ENCODE assay signal across 12 cellular contexts in genomic region chr1:11923827-11924113, GRCh38. TPM values are rescaled to one million over a fixed set of nuclear protein-coding genes. Genes with fewer than 3 reads are reported as not detected.
A peak's percentile ranks its signal among the peaks of the same experiment; 100 is the strongest.
DNase-seq lines count a peak whose midpoint lies in the region; TF ChIP-seq lines count a peak whose summit lies in the region.
"Had no signal": no experiment of that assay in that cellular context is flagged by ENCODE, and none has a peak within 500 bp of the region (broad histone marks: within the 10 kb centered on the region; RNA-seq: fewer than 3 reads in every experiment).

No MANE protein-coding gene starts in this region.

- H3K4me1 ChIP-seq in CD8-positive, alpha-beta memory T cell (ENCODE audit: insufficient read depth, low read length), result peaks cover 18% of the 10 kb centered on the region
- H3K4me1 ChIP-seq in KMS-11 (ENCODE audit: low read depth, poor library complexity, severe bottlenecking) (peaks cover 23% of the 10 kb centered on the region), osteoblast (ENCODE audit: insufficient read depth, low read length) (peaks cover 25% of the 10 kb centered on the region)

- H3K4me2 ChIP-seq in KMS-11 (peak overlapping the region; percentile 99), osteoblast (ENCODE audit: insufficient read depth, low read length) (peak overlapping the region; percentile 92)

- H3K36me3 Mint-ChIP-seq in CD8-positive, alpha-beta memory T cell, result peaks cover 0 to 55% (median 4%) of the 10 kb centered on the region in 3 donors

- no peak overlapping the region for H3K27ac ChIP-seq in CD8-positive, alpha-beta memory T cell (ENCODE audit: low read depth, low read length)
- H3K27ac ChIP-seq in KMS-11 (no peak overlapping the region), coronary artery (no peak overlapping the region), osteoblast (ENCODE audit: low read depth, low read length) (no peak overlapping the region)
- H3K27ac ChIP-seq: esophagus squamous epithelium had no signal

- no peaks in the 10 kb centered on the region for H3K9me3 ChIP-seq in CD8-positive, alpha-beta memory T cell (ENCODE audit: low read length)
- no peaks in the 10 kb centered on the region for H3K9me3 ChIP-seq in osteoblast (ENCODE audit: low read depth, low read length)
- H3K9me3 ChIP-seq: esophagus squamous epithelium had no signal

- 0 out of 2 replicates have a peak, but pooled peaks have one; percentile 6 for TF ChIP-seq CTCF in KMS-11 (conservative IDR thresholded peaks at IDR 0.05; ENCODE audit: low read depth, low read length)
- no peak for TF ChIP-seq CTCF in coronary artery (IDR thresholded peaks at IDR 0.05)
- no peak for TF ChIP-seq CTCF in osteoblast (IDR thresholded peaks at IDR 0.05; ENCODE audit: extremely low read depth, low read depth, low read length)
- no peak for TF ChIP-seq CTCF in foreskin fibroblast (IDR thresholded peaks at IDR 0.05; ENCODE audit: low read depth, low read length)

- H3K4me3 Mint-ChIP-seq in CD8-positive, alpha-beta memory T cell, result peak overlapping the region; percentile 85 to 98 (median 88)

- peaks cover 39% of the 10 kb centered on the region for H3K79me2 ChIP-seq in KMS-11 (ENCODE audit: insufficient read depth, low read depth)
- peaks cover 41% of the 10 kb centered on the region for H3K79me2 ChIP-seq in osteoblast (ENCODE audit: insufficient read depth, low read length)

- no peaks in the 10 kb centered on the region for H3K9me3 Mint-ChIP-seq in CD8-positive, alpha-beta memory T cell

- POLR2A ChIA-PET in CD8-positive, alpha-beta memory T cell (lab: Charles Lee), result interaction anchor here (3.2 kb wide), 1 partner anchor 15 kb away, joined by 13 read pairs; no protein-coding TSS in a partner anchor

- no peaks in the 10 kb centered on the region for H3K27me3 ChIP-seq in CD8-positive, alpha-beta memory T cell (ENCODE audit: insufficient read depth, low read length, poor library complexity, severe bottlenecking)
- H3K27me3 ChIP-seq in KMS-11 (ENCODE audit: insufficient read depth, low read depth) (no peaks in the 10 kb centered on the region), osteoblast (ENCODE audit: insufficient read depth, low read length) (no peaks in the 10 kb centered on the region)
- H3K27me3 ChIP-seq: esophagus squamous epithelium had no signal

- peaks cover 25% of the 10 kb centered on the region for H3K36me3 ChIP-seq in CD8-positive, alpha-beta memory T cell (ENCODE audit: insufficient read depth, low read length)
- H3K36me3 ChIP-seq in KMS-11 (ENCODE audit: insufficient read depth) (no peaks in the 10 kb centered on the region), osteoblast (ENCODE audit: insufficient read depth, low read length) (peaks cover 33% of the 10 kb centered on the region)

- no peaks in the 10 kb centered on the region for H3K27me3 Mint-ChIP-seq in CD8-positive, alpha-beta memory T cell

- H3K4me3 ChIP-seq in CD8-positive, alpha-beta memory T cell (ENCODE audit: low read length), result no peak overlapping the region
- H3K4me3 ChIP-seq in KMS-11 (IDR thresholded peaks at IDR 0.05; ENCODE audit: insufficient read depth, low read depth, low read length) (no peak overlapping the region), coronary artery (peak overlapping the region; percentile 85), osteoblast (ENCODE audit: insufficient read depth, low read length) (no peak overlapping the region), foreskin fibroblast (ENCODE audit: low read depth in 1 of 2, low read length in 2 of 2) (no peak overlapping the region)

- H2AFZ ChIP-seq in KMS-11 (ENCODE audit: low read depth) (no peak overlapping the region), osteoblast (ENCODE audit: low read length) (no peak overlapping the region)

- CTCF ChIA-PET in CD8-positive, alpha-beta memory T cell (lab: Charles Lee), result no interaction called here

- peaks cover 39 to 58% (median 48%) of the 10 kb centered on the region in 3 donors for H3K4me1 Mint-ChIP-seq in CD8-positive, alpha-beta memory T cell

- H4K20me1 ChIP-seq in KMS-11 (ENCODE audit: insufficient read depth), result peaks cover 10% of the 10 kb centered on the region
- peaks cover 43% of the 10 kb centered on the region for H4K20me1 ChIP-seq in osteoblast (ENCODE audit: insufficient read depth, low read length)

- DNase-seq in CD8-positive, alpha-beta memory T cell, result no peak
- DNase-seq in coronary artery (ENCODE audit: low spot score) (no peak), osteoblast (ENCODE audit: insufficient read length, low spot score, missing footprints) (no peak), foreskin fibroblast (no peak), occipital lobe (lab: John Stamatoyannopoulos, UW) (no peak), ureter (ENCODE audit: low spot score) (no peak), HuH-7.5 (ENCODE audit: low spot score) (no peak)
- DNase-seq: esophagus squamous epithelium, left colon, NCI-H345, small intestine had no signal

- H3K9ac ChIP-seq in KMS-11, result no peak overlapping the region

- peak overlapping the region in 7 of 8 donors; percentile 35 to 97 (median 79) for H3K27ac Mint-ChIP-seq in CD8-positive, alpha-beta memory T cell

RNA-seq across cellular contexts. Expression of gene KIAA2013, which starts 2.5 kb away (rescaled TPM):
- total RNA-seq in CD8-positive, alpha-beta memory T cell, result 10 to 100 TPM; 31.3 to 33.9 TPM
- 63.2 TPM for polyA plus RNA-seq in CD8-positive, alpha-beta memory T cell
- total RNA-seq in osteoblast (51.6 and 64.1 TPM in 2 replicates), occipital lobe (18.6 TPM), ureter (36.6 TPM)

RNA-seq across cellular contexts. Expression of gene PLOD1, which starts 10.7 kb away (rescaled TPM):
- 10 to 100 TPM; 25.8 to 31.0 TPM for total RNA-seq in CD8-positive, alpha-beta memory T cell
- 9.4 TPM for polyA plus RNA-seq in CD8-positive, alpha-beta memory T cell
- total RNA-seq in osteoblast, result 242 and 281 TPM in 2 replicates
- 23.9 TPM for total RNA-seq in occipital lobe
- 54.5 TPM for total RNA-seq in ureter

RNA-seq across cellular contexts. Expression of gene MFN2, which starts 56.5 kb away (rescaled TPM):
- 10 to 100 TPM; 97.1 to 97.2 TPM for total RNA-seq in CD8-positive, alpha-beta memory T cell
- polyA plus RNA-seq in CD8-positive, alpha-beta memory T cell, result 40.9 TPM
- total RNA-seq in osteoblast (46.0 and 51.0 TPM in 2 replicates), occipital lobe (35.1 TPM), ureter (116 TPM)
